25 cellular contexts compared by ENCODE assay signal in genomic region chr6:73951186-73951585, GRCh38.
"Had no signal": no experiment of that assay in that cellular context is flagged by ENCODE, and none has a peak within 500 bp of the region (broad histone marks: within the 10 kb centered on the region; RNA-seq: fewer than 3 reads in every experiment).

No MANE protein-coding gene starts in this region.

- H3K27ac Mint-ChIP-seq: activated CD4-positive, alpha-beta memory T cell treated with anti-CD3 and anti-CD28 coated beads, Interleukin-2, amount 10 ng/mL, durations not matched to agents 7 days and 5 days; activated CD4-positive, alpha-beta T cell treated with anti-CD3 and anti-CD28 coated beads, Interleukin-2, amount 10 ng/mL, durations not matched to agents 24 days and 14 days; activated naive CD4-positive, alpha-beta T cell treated with anti-CD3 and anti-CD28 coated beads for 36 hours; activated naive CD8-positive, alpha-beta T cell treated with anti-CD3 and anti-CD28 coated beads, Interleukin-2, amount 10 ng/mL, durations not matched to agents 7 days and 5 days; activated T-cell treated with anti-CD3 and anti-CD28 coated beads, Interleukin-2, amount 50 U/mL, for 72 hours; mesothelial cell of epicardium; natural killer cell had no signal

- H3K36me3 ChIP-seq: pancreas, spleen, thoracic aorta, upper lobe of left lung had no signal

- H3K27ac ChIP-seq: pancreas, spleen, thoracic aorta, upper lobe of left lung, VCaP had no signal

- H3K4me3 ChIP-seq: pancreas, spleen, thoracic aorta, upper lobe of left lung had no signal

- H3K27me3 ChIP-seq: pancreas, spleen, upper lobe of left lung had no signal

- H3K4me1 Mint-ChIP-seq: mesothelial cell of epicardium, natural killer cell had no signal

- H3K9me3 ChIP-seq: pancreas, thoracic aorta had no signal

- ATAC-seq: activated CD4-positive, CD25-positive, alpha-beta regulatory T cell treated with anti-CD3 and anti-CD28 coated beads, Interleukin-2, amount 50 U/mL, for 24 hours; activated T-cell treated with anti-CD3 and anti-CD28 coated beads, Interleukin-2, amount 50 U/mL, for 72 hours; left lobe of liver; natural killer cell; pancreas; sciatic nerve; SK-N-SH treated with all-trans-retinoic acid at 6 μM for 48 hours had no signal

- H3K4me3 Mint-ChIP-seq: activated CD4-positive, alpha-beta memory T cell treated with anti-CD3 and anti-CD28 coated beads, Interleukin-2, amount 10 ng/mL, durations not matched to agents 7 days and 5 days; activated CD4-positive, alpha-beta T cell treated with anti-CD3 and anti-CD28 coated beads, Interleukin-2, amount 10 ng/mL, durations not matched to agents 24 days and 14 days; activated naive CD4-positive, alpha-beta T cell treated with anti-CD3 and anti-CD28 coated beads for 36 hours; activated naive CD8-positive, alpha-beta T cell treated with anti-CD3 and anti-CD28 coated beads, Interleukin-2, amount 10 ng/mL, durations not matched to agents 7 days and 5 days; activated T-cell treated with anti-CD3 and anti-CD28 coated beads, Interleukin-2, amount 50 U/mL, for 72 hours; mesothelial cell of epicardium; natural killer cell had no signal

- H3K27me3 Mint-ChIP-seq: activated naive CD8-positive, alpha-beta T cell treated with anti-CD3 and anti-CD28 coated beads, Interleukin-2, amount 10 ng/mL, durations not matched to agents 7 days and 5 days had no signal

- H3K4me1 ChIP-seq: pancreas, spleen, upper lobe of left lung had no signal

- DNase-seq: activated CD4-positive, alpha-beta memory T cell treated with anti-CD3 and anti-CD28 coated beads, Interleukin-2, amount 10 ng/mL, durations not matched to agents 7 days and 5 days; activated CD4-positive, alpha-beta T cell treated with anti-CD3 and anti-CD28 coated beads, Interleukin-2, amount 10 ng/mL, durations not matched to agents 24 days and 14 days; activated effector memory CD4-positive, alpha-beta T cell treated with Interleukin-2 at 50 U/mL for 16 hours; activated naive CD4-positive, alpha-beta T cell treated with anti-CD3 and anti-CD28 coated beads for 36 hours; activated naive CD8-positive, alpha-beta T cell treated with anti-CD3 and anti-CD28 coated beads, Interleukin-2, amount 10 ng/mL, durations not matched to agents 7 days and 5 days; activated T-cell treated with anti-CD3 and anti-CD28 coated beads, Interleukin-2, amount 50 U/mL, for 72 hours; amygdala; caudate nucleus; dermis blood vessel endothelial cell; effector CD8-positive, alpha-beta T cell; foreskin melanocyte; mammary epithelial cell; natural killer cell; pancreas; spleen; stimulated activated CD4-positive, alpha-beta T cell treated with anti-CD3 and anti-CD28 coated beads, Interleukin-4, amount 100 ng/mL, for 1 hour; stimulated activated naive CD4-positive, alpha-beta T cell; upper lobe of left lung had no signal

- H3K36me3 Mint-ChIP-seq: activated naive CD8-positive, alpha-beta T cell treated with anti-CD3 and anti-CD28 coated beads, Interleukin-2, amount 10 ng/mL, durations not matched to agents 7 days and 5 days; mesothelial cell of epicardium; natural killer cell had no signal
